ENCODE assay signal across 8 cellular contexts in genomic region chr4:7967501-7968261, GRCh38. TPM values are rescaled to one million over a fixed set of nuclear protein-coding genes. Genes with fewer than 3 reads are reported as not detected.
DNase-seq lines count a peak whose midpoint lies in the region; ATAC-seq, FAIRE-seq and TF ChIP-seq lines count a peak whose summit lies in the region.

No MANE protein-coding gene starts in this region.

- no peak for TF ChIP-seq CTCF in activated CD8-positive, alpha-beta T cell treated with anti-CD3 and anti-CD28 coated beads for 36 hours (IDR thresholded peaks at IDR 0.05)
- TF ChIP-seq CTCF in spleen (IDR thresholded peaks at IDR 0.05 in 8 of 11, conservative IDR thresholded peaks at IDR 0.05 in 3 of 11) = no peak

- 53 to 64% (median 57%) methylated on average over 20 to 21 of the region's 21 CpGs for WGBS in spleen, 5 donors

- peaks cover 0 to 9% (median 0%) of the 10 kb centered on the region in 6 donors for H3K36me3 ChIP-seq in spleen

- DNase-seq in activated CD8-positive, alpha-beta T cell treated with anti-CD3 and anti-CD28 coated beads for 36 hours = no peak
- no peak for DNase-seq in activated CD8-positive, alpha-beta T cell treated with anti-CD3 and anti-CD28 coated beads, Interleukin-2, amount 10 ng/mL, durations not matched to agents 7 days and 5 days
- DNase-seq in islet precursor cell = peak; percentile 54
- DNase-seq in spleen = no peak
- DNase-seq in GM12892 (ENCODE audit: insufficient read length) = no peak

- intact Hi-C loops in activated CD8-positive, alpha-beta T cell treated with anti-CD3 and anti-CD28 coated beads for 36 hours (cut with micrococcal nuclease) = no loop called here
- intact Hi-C loops in spleen (cut with DNase I; ENCODE audit: low total_unique reads) = no loop called here

- no peaks in the 10 kb centered on the region for H3K27me3 ChIP-seq in spleen (replicated peaks in 1 of 7)

- no peak overlapping the region for H3K4me3 ChIP-seq in spleen

- H3K9me3 ChIP-seq in spleen = no peaks in the 10 kb centered on the region

- TF ChIP-seq POLR2A in spleen (IDR thresholded peaks at IDR 0.05) = no peak
- TF ChIP-seq POLR2A in GM12892 (IDR thresholded peaks at IDR 0.05; ENCODE audit: low read depth, low read length) = no peak

- H3K27ac ChIP-seq in spleen = peak overlapping the region; percentile 35 to 90 (median 82)

- peaks cover 43 to 83% (median 66%) of the 10 kb centered on the region in 6 donors for H3K4me1 ChIP-seq in spleen

- H3K9me3 Mint-ChIP-seq in activated CD8-positive, alpha-beta T cell treated with anti-CD3 and anti-CD28 coated beads for 36 hours = no peaks in the 10 kb centered on the region
- no peaks in the 10 kb centered on the region for H3K9me3 Mint-ChIP-seq in activated CD8-positive, alpha-beta T cell treated with anti-CD3 and anti-CD28 coated beads, Interleukin-2, amount 10 ng/mL, durations not matched to agents 7 days and 5 days (ENCODE audit: insufficient read depth)
- no peaks in the 10 kb centered on the region for H3K9me3 Mint-ChIP-seq in activated T-helper 17 cell treated with anti-CD3 and anti-CD28 coated beads, Interleukin-2, amount 50 U/mL, for 72 hours

- ATAC-seq in activated CD8-positive, alpha-beta T cell treated with anti-CD3 and anti-CD28 coated beads for 36 hours = no peak
- ATAC-seq in activated CD8-positive, alpha-beta T cell treated with anti-CD3 and anti-CD28 coated beads, Interleukin-2, amount 10 ng/mL, durations not matched to agents 7 days and 5 days = no peak
- no peak for ATAC-seq in activated T-helper 17 cell treated with anti-CD3 and anti-CD28 coated beads, Interleukin-2, amount 50 U/mL, for 72 hours (replicated peaks)
- no peak for ATAC-seq in HG03159 (IDR thresholded peaks at IDR 0.05; ENCODE audit: unreplicated experiment)
- ATAC-seq in HG03095 (IDR thresholded peaks at IDR 0.05; ENCODE audit: unreplicated experiment) = no peak

- H3K27me3 Mint-ChIP-seq in activated CD8-positive, alpha-beta T cell treated with anti-CD3 and anti-CD28 coated beads for 36 hours = peaks cover 6% of the 10 kb centered on the region
- H3K27me3 Mint-ChIP-seq in activated CD8-positive, alpha-beta T cell treated with anti-CD3 and anti-CD28 coated beads, Interleukin-2, amount 10 ng/mL, durations not matched to agents 7 days and 5 days (ENCODE audit: low read depth) = peaks cover 2% of the 10 kb centered on the region
- H3K27me3 Mint-ChIP-seq in activated T-helper 17 cell treated with anti-CD3 and anti-CD28 coated beads, Interleukin-2, amount 50 U/mL, for 72 hours = no peaks in the 10 kb centered on the region

- H3K27ac Mint-ChIP-seq in activated CD8-positive, alpha-beta T cell treated with anti-CD3 and anti-CD28 coated beads for 36 hours = peak overlapping the region; percentile 46
- no peak overlapping the region for H3K27ac Mint-ChIP-seq in activated CD8-positive, alpha-beta T cell treated with anti-CD3 and anti-CD28 coated beads, Interleukin-2, amount 10 ng/mL, durations not matched to agents 7 days and 5 days
- peak overlapping the region; percentile 78 for H3K27ac Mint-ChIP-seq in activated T-helper 17 cell treated with anti-CD3 and anti-CD28 coated beads, Interleukin-2, amount 50 U/mL, for 72 hours

- FAIRE-seq in GM12892 (lab: Jason Lieb, UNC) = no peak

- POLR2A ChIA-PET in activated CD8-positive, alpha-beta T cell treated with anti-CD3 and anti-CD28 coated beads for 36 hours (lab: Charles Lee) = interaction anchor here (0.8 to 0.9 kb wide), 2 partner anchors 91 to 122 kb away, joined by 3 read pairs; no protein-coding TSS in a partner anchor
- POLR2A ChIA-PET in activated CD8-positive, alpha-beta T cell treated with anti-CD3 and anti-CD28 coated beads, Interleukin-2, amount 10 ng/mL, durations not matched to agents 7 days and 5 days (lab: Charles Lee) = no interaction called here

- CTCF ChIA-PET in activated CD8-positive, alpha-beta T cell treated with anti-CD3 and anti-CD28 coated beads for 36 hours (lab: Charles Lee) = interaction anchor here (1.0 kb wide), 2 partner anchors 103 to 163 kb away, joined by 3 to 4 read pairs; no protein-coding TSS in a partner anchor
- CTCF ChIA-PET in activated CD8-positive, alpha-beta T cell treated with anti-CD3 and anti-CD28 coated beads, Interleukin-2, amount 10 ng/mL, durations not matched to agents 7 days and 5 days (lab: Charles Lee) = interaction anchor here (0.8 to 2.1 kb wide), 6 partner anchors 19 to 206 kb away, joined by 3 to 11 read pairs (median 4); no protein-coding TSS in a partner anchor

- peaks cover 13% of the 10 kb centered on the region for H3K36me3 Mint-ChIP-seq in activated CD8-positive, alpha-beta T cell treated with anti-CD3 and anti-CD28 coated beads for 36 hours (ENCODE audit: low read depth)
- peaks cover 7% of the 10 kb centered on the region for H3K36me3 Mint-ChIP-seq in activated CD8-positive, alpha-beta T cell treated with anti-CD3 and anti-CD28 coated beads, Interleukin-2, amount 10 ng/mL, durations not matched to agents 7 days and 5 days (ENCODE audit: low read depth)
- H3K36me3 Mint-ChIP-seq in activated T-helper 17 cell treated with anti-CD3 and anti-CD28 coated beads, Interleukin-2, amount 50 U/mL, for 72 hours (ENCODE audit: low read depth) = peaks cover 32% of the 10 kb centered on the region

- no peak overlapping the region for H3K4me3 Mint-ChIP-seq in activated CD8-positive, alpha-beta T cell treated with anti-CD3 and anti-CD28 coated beads for 36 hours
- no peak overlapping the region for H3K4me3 Mint-ChIP-seq in activated CD8-positive, alpha-beta T cell treated with anti-CD3 and anti-CD28 coated beads, Interleukin-2, amount 10 ng/mL, durations not matched to agents 7 days and 5 days
- H3K4me3 Mint-ChIP-seq in activated T-helper 17 cell treated with anti-CD3 and anti-CD28 coated beads, Interleukin-2, amount 50 U/mL, for 72 hours = peak overlapping the region; percentile 95

- H3K4me1 Mint-ChIP-seq in activated CD8-positive, alpha-beta T cell treated with anti-CD3 and anti-CD28 coated beads for 36 hours (ENCODE audit: low read depth) = peaks cover 81% of the 10 kb centered on the region
- peaks cover 71% of the 10 kb centered on the region for H3K4me1 Mint-ChIP-seq in activated CD8-positive, alpha-beta T cell treated with anti-CD3 and anti-CD28 coated beads, Interleukin-2, amount 10 ng/mL, durations not matched to agents 7 days and 5 days (ENCODE audit: low read depth)
- peaks cover 23% of the 10 kb centered on the region for H3K4me1 Mint-ChIP-seq in activated T-helper 17 cell treated with anti-CD3 and anti-CD28 coated beads, Interleukin-2, amount 50 U/mL, for 72 hours

RNA-seq across cellular contexts. Expression of gene AFAP1, which starts 28.0 kb away (rescaled TPM):
- total RNA-seq in activated CD8-positive, alpha-beta T cell treated with anti-CD3 and anti-CD28 coated beads for 36 hours = 10 to 100 TPM; 25.5 to 26.5 TPM
- total RNA-seq in activated CD8-positive, alpha-beta T cell treated with anti-CD3 and anti-CD28 coated beads, Interleukin-2, amount 10 ng/mL, durations not matched to agents 7 days and 5 days = 1 to 10 TPM; 5.3 to 6.2 TPM
- total RNA-seq in activated T-helper 17 cell treated with anti-CD3 and anti-CD28 coated beads, Interleukin-2, amount 50 U/mL, for 72 hours = 10 to 100 TPM; 20.1 to 29.8 TPM
- 10 to 100 TPM in 6 of 7 donors, 1 to 10 TPM in 1; 9.0 to 29.2 (median 14.5) TPM for total RNA-seq in spleen
- polyA plus RNA-seq in spleen = 1 to 10 TPM; 1.6 to 2.4 (median 1.7) TPM
- 0.28 TPM for polyA plus RNA-seq in GM12892 (2012; ENCODE audit: missing spikeins)
